ENCODE assay signal across 8 cellular contexts in genomic region chr11:47394322-47395224, GRCh38. TPM values are rescaled to one million over a fixed set of nuclear protein-coding genes. Genes with fewer than 3 reads are reported as not detected.
A peak's percentile ranks its signal among the peaks of the same experiment; 100 is the strongest.
DNase-seq lines count a peak whose midpoint lies in the region; ATAC-seq and TF ChIP-seq lines count a peak whose summit lies in the region.

No MANE protein-coding gene starts in this region.

- peaks cover 25% of the 10 kb centered on the region for H3K4me1 Mint-ChIP-seq in endothelial cell (ENCODE audit: unreplicated experiment)

- TF ChIP-seq CTCF in GM12875 (IDR thresholded peaks at IDR 0.05; ENCODE audit: borderline replicate concordance, insufficient read depth, low read depth, low read length) = no peak
- no peak for TF ChIP-seq CTCF in endothelial cell (IDR thresholded peaks at IDR 0.05; ENCODE audit: unreplicated experiment)

- ATAC-seq in HG03354 (IDR thresholded peaks at IDR 0.05; ENCODE audit: poor library complexity, severe bottlenecking, unreplicated experiment) = peak; percentile 73
- no peak for ATAC-seq in GM19467 (IDR thresholded peaks at IDR 0.05; ENCODE audit: unreplicated experiment)
- no peak for ATAC-seq in GM18870 (IDR thresholded peaks at IDR 0.05; ENCODE audit: unreplicated experiment)

- H3K9me3 Mint-ChIP-seq in endothelial cell (ENCODE audit: unreplicated experiment) = no peaks in the 10 kb centered on the region

- peak overlapping the region; percentile 33 for H3K4me3 ChIP-seq in GM12875 (ENCODE audit: low read depth, low read length)

- H3K27ac Mint-ChIP-seq in endothelial cell (ENCODE audit: unreplicated experiment) = peak overlapping the region; percentile 92

- H3K27me3 Mint-ChIP-seq in endothelial cell (ENCODE audit: unreplicated experiment) = peaks cover 6% of the 10 kb centered on the region

- peak; percentile 47 for DNase-seq in activated CD4-positive, alpha-beta T cell treated with anti-CD3 and anti-CD28 coated beads, Interleukin-2, amount 50 U/mL, for 1 hour
- peak; percentile 76 for DNase-seq in endothelial cell (ENCODE audit: low spot score)
- DNase-seq in pulmonary artery endothelial cell (ENCODE audit: low read depth, low spot score) = peak; percentile 88
- DNase-seq in NCI-H1105 (lab: John Stamatoyannopoulos, UW) = no peak

- H3K4me3 Mint-ChIP-seq in endothelial cell (ENCODE audit: unreplicated experiment) = no peak overlapping the region

- no peaks in the 10 kb centered on the region for H3K36me3 Mint-ChIP-seq in endothelial cell (ENCODE audit: low read depth, unreplicated experiment)

RNA-seq across cellular contexts. Expression of gene SLC39A13, which starts 13.8 kb away (rescaled TPM):
- 40.9 TPM for total RNA-seq in endothelial cell (ENCODE audit: unreplicated experiment)
- total RNA-seq in pulmonary artery endothelial cell = 60.8 and 77.0 TPM in 2 replicates

RNA-seq across cellular contexts. Expression of gene SPI1, which starts 16.2 kb away (rescaled TPM):
- total RNA-seq in endothelial cell (ENCODE audit: unreplicated experiment) (not detected), pulmonary artery endothelial cell (not detected in 2 replicates)

RNA-seq across cellular contexts. Expression of gene PSMC3, which starts 31.7 kb away (rescaled TPM):
- 127 TPM for total RNA-seq in endothelial cell (ENCODE audit: unreplicated experiment)
- total RNA-seq in pulmonary artery endothelial cell = 196 and 355 TPM in 2 replicates

RNA-seq across cellular contexts. Expression of gene MYBPC3, which starts 42.1 kb away (rescaled TPM):
- total RNA-seq in endothelial cell (ENCODE audit: unreplicated experiment) (not detected), pulmonary artery endothelial cell (not detected in 2 replicates)

RNA-seq across cellular contexts. Expression of gene RAPSN, which starts 54.4 kb away (rescaled TPM):
- total RNA-seq in endothelial cell (ENCODE audit: unreplicated experiment) (0.95 TPM), pulmonary artery endothelial cell (0.14 and 0.26 TPM in 2 replicates)
